Comparison of ENCODE assay signal across 25 cellular contexts in the genomic region with DNA sequence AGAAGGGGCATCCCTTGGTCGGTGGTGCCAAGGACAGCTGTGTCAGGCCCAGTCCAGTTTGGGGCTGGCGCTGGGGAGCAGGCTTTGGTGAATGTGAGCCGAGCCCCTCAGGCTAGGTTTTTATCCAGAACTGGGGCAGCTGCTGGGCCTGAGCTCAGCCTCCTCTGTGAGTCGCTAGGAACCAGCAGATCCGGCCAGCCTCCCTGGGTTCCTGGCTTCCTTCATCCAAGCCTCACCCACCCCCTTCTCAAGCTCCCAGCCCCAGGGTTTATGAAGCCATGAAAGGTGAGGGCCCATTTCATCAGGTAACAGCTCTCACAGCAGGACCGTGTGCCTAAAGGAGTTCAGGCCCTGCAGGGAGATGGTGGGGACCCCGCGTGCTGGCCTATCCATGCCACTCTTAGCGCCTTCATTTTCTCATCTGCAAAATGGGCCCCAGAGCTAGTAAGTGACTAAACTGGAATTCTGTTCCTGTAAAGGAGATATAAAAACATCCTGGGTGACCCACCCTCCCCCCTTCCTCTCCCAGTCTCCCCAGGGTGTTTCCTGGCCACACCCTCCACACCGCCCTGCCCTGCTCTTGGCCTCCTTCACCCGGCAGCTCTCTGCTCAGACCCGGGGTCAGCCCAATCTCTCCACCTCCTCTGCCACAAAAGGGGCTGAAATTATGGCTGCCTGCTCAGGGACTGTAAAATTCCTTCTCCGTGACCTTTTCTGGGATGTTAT.
DNase-seq lines count a peak whose midpoint lies in the region; ATAC-seq and TF ChIP-seq lines count a peak whose summit lies in the region.
"Had no signal": no experiment of that assay in that cellular context is flagged by ENCODE, and none has a peak within 500 bp of the region (broad histone marks: within the 10 kb centered on the region; RNA-seq: fewer than 3 reads in every experiment).

No MANE protein-coding gene starts in this region.

- H3K79me2 ChIP-seq in Karpas-422 (ENCODE audit: low read length) = no peaks in the 10 kb centered on the region

- DNase-seq in CD4-positive, CD25-positive, alpha-beta regulatory T cell = no peak
- DNase-seq in Karpas-422 (no peak), T-helper 17 cell (no peak), NCI-H1930 (lab: John Stamatoyannopoulos, UW) (no peak), medulla oblongata (ENCODE audit: extremely low spot score) (no peak)
- DNase-seq: activated B cell treated with CpG ODN at 0.5 μM for 24 hours; activated CD4-positive, alpha-beta T cell treated with anti-CD3 and anti-CD28 coated beads, Interleukin-2, amount 50 U/mL, for 4 hours; central memory CD4-positive, alpha-beta T cell; dorsolateral prefrontal cortex; EL; HFFc6; MM.1S; nucleus accumbens; PC-3; SHP77; stimulated activated naive B cell treated with anti-CD40 and anti-IgM and Interleukin-4, amounts not matched to agents 10 μg/mL and 1 μg/mL and 100 μg/mL, for 72 hours; T1000 had no signal

- H3K9me2 ChIP-seq in Karpas-422 (replicated peaks; ENCODE audit: insufficient read depth, low read length) = no peaks in the 10 kb centered on the region

- peak overlapping the region; percentile 49 for H3K9ac ChIP-seq in Karpas-422 (ENCODE audit: low read length)

- H3K9me3 Mint-ChIP-seq in CD4-positive, CD25-positive, alpha-beta regulatory T cell = no peaks in the 10 kb centered on the region
- H3K9me3 Mint-ChIP-seq in nephron = no peaks in the 10 kb centered on the region
- H3K9me3 Mint-ChIP-seq: activated B cell treated with CpG ODN at 0.5 μM for 24 hours; HFFc6; IgD-negative memory B cell; memory B cell; stimulated activated naive B cell treated with anti-CD40 and anti-IgM and Interleukin-4, amounts not matched to agents 10 μg/mL and 1 μg/mL and 100 μg/mL, for 72 hours had no signal

- H4K20me1 ChIP-seq in Karpas-422 (ENCODE audit: insufficient read depth, low read depth, low read length) = no peaks in the 10 kb centered on the region

- H3K27me3 Mint-ChIP-seq in CD4-positive, CD25-positive, alpha-beta regulatory T cell = peaks cover 4% of the 10 kb centered on the region
- H3K27me3 Mint-ChIP-seq in T-helper 17 cell (no peaks in the 10 kb centered on the region), nephron (ENCODE audit: low read depth) (peaks cover 49% of the 10 kb centered on the region)
- H3K27me3 Mint-ChIP-seq: activated B cell treated with CpG ODN at 0.5 μM for 24 hours; activated naive CD8-positive, alpha-beta T cell had no signal

- ATAC-seq in CD4-positive, CD25-positive, alpha-beta regulatory T cell (ENCODE audit: low read depth in 2 of 2) = no peak
- ATAC-seq in T-helper 17 cell = no peak
- no peak for ATAC-seq in HG02763 (IDR thresholded peaks at IDR 0.05; ENCODE audit: unreplicated experiment)
- ATAC-seq in HG02970 (IDR thresholded peaks at IDR 0.05; ENCODE audit: low FRiP score, unreplicated experiment) = no peak
- ATAC-seq: PC-3 had no signal

- no peak overlapping the region for H2AFZ ChIP-seq in Karpas-422 (ENCODE audit: low read length)

- H3K4me1 ChIP-seq in CD4-positive, CD25-positive, alpha-beta regulatory T cell (ENCODE audit: control insufficient read depth, insufficient read depth, low read length, poor library complexity, severe bottlenecking) = no peaks in the 10 kb centered on the region
- H3K4me1 ChIP-seq in Karpas-422 (ENCODE audit: low read length) = peaks cover 61% of the 10 kb centered on the region
- H3K4me1 ChIP-seq: ascending aorta had no signal

- peak overlapping the region in 2 of 3 donors; percentile 39 to 82 for H3K27ac Mint-ChIP-seq in CD4-positive, CD25-positive, alpha-beta regulatory T cell
- H3K27ac Mint-ChIP-seq in T-helper 17 cell (peak overlapping the region; percentile 67), nephron (peak overlapping the region in 2 of 3 experiments; percentile 17 to 39)
- H3K27ac Mint-ChIP-seq: activated B cell treated with CpG ODN at 0.5 μM for 24 hours; activated naive CD8-positive, alpha-beta T cell; HFFc6; IgD-negative memory B cell; memory B cell had no signal

- no peaks in the 10 kb centered on the region for H3K27me3 ChIP-seq in CD4-positive, CD25-positive, alpha-beta regulatory T cell (ENCODE audit: control insufficient read depth, insufficient read depth, low read length)
- H3K27me3 ChIP-seq in Karpas-422 (ENCODE audit: low read length) = no peaks in the 10 kb centered on the region
- H3K27me3 ChIP-seq: ascending aorta, dorsolateral prefrontal cortex had no signal

- H3K27ac ChIP-seq in CD4-positive, CD25-positive, alpha-beta regulatory T cell (ENCODE audit: insufficient read depth, low read length, poor library complexity, severe bottlenecking) = no peak overlapping the region
- H3K27ac ChIP-seq in Karpas-422 (ENCODE audit: low read length) = peak overlapping the region; percentile 90
- H3K27ac ChIP-seq: ascending aorta, C4-2B, dorsolateral prefrontal cortex had no signal

- H3K36me3 Mint-ChIP-seq in CD4-positive, CD25-positive, alpha-beta regulatory T cell = no peaks in the 10 kb centered on the region
- H3K36me3 Mint-ChIP-seq in T-helper 17 cell (ENCODE audit: low read depth) (no peaks in the 10 kb centered on the region), nephron (ENCODE audit: low read depth) (no peaks in the 10 kb centered on the region)
- H3K36me3 Mint-ChIP-seq: activated naive CD8-positive, alpha-beta T cell; IgD-negative memory B cell; memory B cell; stimulated activated naive B cell treated with anti-CD40 and anti-IgM and Interleukin-4, amounts not matched to agents 10 μg/mL and 1 μg/mL and 100 μg/mL, for 72 hours had no signal

- H3K4me1 Mint-ChIP-seq in CD4-positive, CD25-positive, alpha-beta regulatory T cell = peaks cover 0 to 3% (median 0%) of the 10 kb centered on the region in 4 donors
- H3K4me1 Mint-ChIP-seq in T-helper 17 cell (peaks cover 8% of the 10 kb centered on the region), nephron (peaks cover 24% of the 10 kb centered on the region)

- H3K4me3 ChIP-seq in CD4-positive, CD25-positive, alpha-beta regulatory T cell (ENCODE audit: low read depth, low read length) = no peak overlapping the region
- peak overlapping the region; percentile 39; the same call in 1 of the 2 replicates for H3K4me3 ChIP-seq in Karpas-422 (ENCODE audit: low read length)
- H3K4me3 ChIP-seq: ascending aorta, dorsolateral prefrontal cortex had no signal

- H3K4me3 Mint-ChIP-seq in CD4-positive, CD25-positive, alpha-beta regulatory T cell = no peak overlapping the region
- H3K4me3 Mint-ChIP-seq in T-helper 17 cell (no peak overlapping the region), nephron (no peak overlapping the region)
- H3K4me3 Mint-ChIP-seq: activated B cell treated with CpG ODN at 0.5 μM for 24 hours; activated naive CD8-positive, alpha-beta T cell; HFFc6; memory B cell; stimulated activated naive B cell treated with anti-CD40 and anti-IgM and Interleukin-4, amounts not matched to agents 10 μg/mL and 1 μg/mL and 100 μg/mL, for 72 hours had no signal

- no peaks in the 10 kb centered on the region for H3K9me3 ChIP-seq in CD4-positive, CD25-positive, alpha-beta regulatory T cell (ENCODE audit: control insufficient read depth in 2 of 2, low read length in 2 of 2)
- H3K9me3 ChIP-seq in Karpas-422 (ENCODE audit: low read length) (no peaks in the 10 kb centered on the region), T-helper 17 cell (ENCODE audit: control insufficient read depth, low read length, poor library complexity, severe bottlenecking) (no peaks in the 10 kb centered on the region)
- H3K9me3 ChIP-seq: ascending aorta had no signal

- H3K36me3 ChIP-seq in CD4-positive, CD25-positive, alpha-beta regulatory T cell (ENCODE audit: control insufficient read depth, insufficient read depth, low read length) = no peaks in the 10 kb centered on the region
- no peaks in the 10 kb centered on the region for H3K36me3 ChIP-seq in Karpas-422 (ENCODE audit: insufficient read depth, low read length)
- H3K36me3 ChIP-seq: ascending aorta had no signal

- peak overlapping the region; percentile 67 for H3K4me2 ChIP-seq in Karpas-422 (ENCODE audit: low read depth, low read length, poor library complexity, severe bottlenecking)

- no peak for TF ChIP-seq CTCF in nephron (IDR thresholded peaks at IDR 0.05; ENCODE audit: unreplicated experiment in 3 of 3)
